In genomic region chr9:93666279-93666784, GRCh38 we compare ENCODE assay signal across 12 cellular contexts.
"Had no signal": no experiment of that assay in that cellular context is flagged by ENCODE, and none has a peak within 500 bp of the region (broad histone marks: within the 10 kb centered on the region; RNA-seq: fewer than 3 reads in every experiment).

No MANE protein-coding gene starts in this region.

- DNase-seq: activated CD4-positive, alpha-beta T cell treated with anti-CD3 and anti-CD28 coated beads for 1 hour; activated CD8-positive, alpha-beta T cell treated with anti-CD3 and anti-CD28 coated beads for 36 hours; effector memory CD4-positive, alpha-beta T cell; hypothalamus; mammary epithelial cell; stimulated activated CD4-positive, alpha-beta T cell treated with anti-CD3 and anti-CD28 coated beads, Interleukin-4, amount 100 ng/mL, for 1 hour; stimulated activated CD8-positive, alpha-beta memory T cell treated with anti-CD3 and anti-CD28 coated beads, Interleukin-4, amount 100 ng/mL, for 48 hours; stimulated activated naive CD8-positive, alpha-beta T cell treated with anti-CD3 and anti-CD28 coated beads, Interleukin-15, Interleukin-2, amounts not matched to agents 100 U/mL and 50 U/mL, for 24 hours had no signal

- H3K4me3 Mint-ChIP-seq: activated CD8-positive, alpha-beta T cell treated with anti-CD3 and anti-CD28 coated beads for 36 hours; natural killer cell; T-helper 17 cell had no signal

- H3K9me3 Mint-ChIP-seq: activated CD8-positive, alpha-beta T cell treated with anti-CD3 and anti-CD28 coated beads for 36 hours; natural killer cell had no signal

- ATAC-seq: activated CD8-positive, alpha-beta T cell treated with anti-CD3 and anti-CD28 coated beads for 36 hours; gastroesophageal sphincter; natural killer cell; SK-N-SH treated with all-trans-retinoic acid at 6 μM for 48 hours; stimulated activated naive CD8-positive, alpha-beta T cell treated with anti-CD3 and anti-CD28 coated beads, Interleukin-15, Interleukin-2, amounts not matched to agents 100 U/mL and 50 U/mL, for 24 hours; T-helper 17 cell had no signal

- H3K27ac Mint-ChIP-seq: activated CD8-positive, alpha-beta T cell treated with anti-CD3 and anti-CD28 coated beads for 36 hours; natural killer cell; T-helper 17 cell had no signal

- H3K36me3 Mint-ChIP-seq: natural killer cell had no signal

- H3K27me3 Mint-ChIP-seq: activated CD8-positive, alpha-beta T cell treated with anti-CD3 and anti-CD28 coated beads for 36 hours; T-helper 17 cell had no signal
